8 cellular contexts compared by ENCODE assay signal in the genomic region with DNA sequence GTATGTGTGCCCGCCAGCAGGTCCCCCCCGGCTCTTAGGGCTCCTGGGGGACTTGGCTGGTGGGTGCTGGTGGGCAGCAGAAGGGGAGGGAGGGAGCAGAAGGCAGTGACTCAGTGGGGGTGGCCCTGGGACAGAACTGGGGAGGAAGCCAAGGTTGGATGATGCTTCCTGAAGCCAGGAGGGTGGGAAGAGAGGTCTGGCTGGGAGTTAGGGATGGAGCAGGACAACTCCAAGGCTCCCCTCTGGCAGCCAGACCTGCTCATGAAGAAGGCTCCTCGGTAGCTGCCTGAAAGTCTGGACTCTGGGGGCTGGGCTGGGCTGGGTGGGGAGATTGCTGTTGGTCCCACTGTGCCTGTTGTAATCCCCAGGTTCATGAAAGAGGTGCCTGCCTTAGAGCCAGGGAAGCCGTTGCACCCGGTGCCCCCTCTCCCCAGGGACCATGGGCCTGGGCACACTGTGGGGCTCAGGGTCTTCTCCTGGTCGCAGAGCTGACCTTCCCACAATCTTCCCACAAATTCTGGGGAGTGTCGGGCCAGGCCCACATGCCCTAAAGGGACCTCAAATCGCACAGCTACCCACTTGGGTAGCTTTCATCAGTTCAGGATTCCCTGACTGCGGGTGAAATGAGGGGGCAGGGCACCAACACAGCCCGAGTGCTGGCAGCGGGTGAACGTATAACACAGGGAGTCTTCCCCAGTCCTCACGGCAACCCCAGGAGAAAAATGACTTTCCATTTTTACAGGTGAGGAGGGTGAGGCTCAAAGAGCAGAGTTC. TPM values are rescaled to one million over a fixed set of nuclear protein-coding genes. Genes with fewer than 3 reads are reported as not detected.
DNase-seq lines count a peak whose midpoint lies in the region; ATAC-seq lines count a peak whose summit lies in the region.

No MANE protein-coding gene starts in this region.

- peak overlapping the region; percentile 86 for H3K27ac Mint-ChIP-seq in activated T-helper 1 cell treated with anti-CD3 and anti-CD28 coated beads, Interleukin-12 subunit alpha, Interleukin-12 subunit beta, Interleukin-2, Interleukin-4 antibody, amounts not matched to agents 30 ng/mL and 10 ng/mL and 1 ng/mL, durations not matched to agents 14 hours and 24 hours and 36 hours
- peak overlapping the region; percentile 91 to 93 for H3K27ac Mint-ChIP-seq in stimulated activated naive CD8-positive, alpha-beta T cell treated with anti-CD3 and anti-CD28 coated beads, Interleukin-15, amount 100 ng/mL, for 72 hours

- no peaks in the 10 kb centered on the region for H3K27me3 Mint-ChIP-seq in activated T-helper 1 cell treated with anti-CD3 and anti-CD28 coated beads, Interleukin-12 subunit alpha, Interleukin-12 subunit beta, Interleukin-2, Interleukin-4 antibody, amounts not matched to agents 30 ng/mL and 10 ng/mL and 1 ng/mL, durations not matched to agents 14 hours and 24 hours and 36 hours (ENCODE audit: insufficient read depth)
- H3K27me3 Mint-ChIP-seq in stimulated activated naive CD8-positive, alpha-beta T cell treated with anti-CD3 and anti-CD28 coated beads, Interleukin-15, amount 100 ng/mL, for 72 hours: no peaks in the 10 kb centered on the region

- no peak for ATAC-seq in stimulated activated naive CD8-positive, alpha-beta T cell treated with anti-CD3 and anti-CD28 coated beads, Interleukin-15, amount 100 ng/mL, for 72 hours

- peaks cover 16% of the 10 kb centered on the region for H3K36me3 Mint-ChIP-seq in activated T-helper 1 cell treated with anti-CD3 and anti-CD28 coated beads, Interleukin-12 subunit alpha, Interleukin-12 subunit beta, Interleukin-2, Interleukin-4 antibody, amounts not matched to agents 30 ng/mL and 10 ng/mL and 1 ng/mL, durations not matched to agents 14 hours and 24 hours and 36 hours (ENCODE audit: low read depth)

- intact Hi-C loops in activated T-helper 1 cell treated with anti-CD3 and anti-CD28 coated beads, Interleukin-12 subunit alpha, Interleukin-12 subunit beta, Interleukin-2, Interleukin-4 antibody, amounts not matched to agents 30 ng/mL and 10 ng/mL and 1 ng/mL, durations not matched to agents 14 hours and 24 hours and 36 hours (cut with micrococcal nuclease): loop anchor here (5.0 kb wide), 1 partner anchor 139 kb away; the partner anchor contains the start of gene ZDHHC1

- peak overlapping the region; percentile 88 for H3K4me3 Mint-ChIP-seq in activated T-helper 1 cell treated with anti-CD3 and anti-CD28 coated beads, Interleukin-12 subunit alpha, Interleukin-12 subunit beta, Interleukin-2, Interleukin-4 antibody, amounts not matched to agents 30 ng/mL and 10 ng/mL and 1 ng/mL, durations not matched to agents 14 hours and 24 hours and 36 hours
- peak overlapping the region; percentile 82 to 93 for H3K4me3 Mint-ChIP-seq in stimulated activated naive CD8-positive, alpha-beta T cell treated with anti-CD3 and anti-CD28 coated beads, Interleukin-15, amount 100 ng/mL, for 72 hours

- peaks cover 30% of the 10 kb centered on the region for H3K4me1 Mint-ChIP-seq in activated T-helper 1 cell treated with anti-CD3 and anti-CD28 coated beads, Interleukin-12 subunit alpha, Interleukin-12 subunit beta, Interleukin-2, Interleukin-4 antibody, amounts not matched to agents 30 ng/mL and 10 ng/mL and 1 ng/mL, durations not matched to agents 14 hours and 24 hours and 36 hours (ENCODE audit: low read depth)
- peaks cover 46% of the 10 kb centered on the region for H3K4me1 Mint-ChIP-seq in stimulated activated naive CD8-positive, alpha-beta T cell treated with anti-CD3 and anti-CD28 coated beads, Interleukin-15, amount 100 ng/mL, for 72 hours

- peak; percentile 33 for DNase-seq in stimulated activated naive CD4-positive, alpha-beta T cell treated with Interleukin-2 at 50 U/mL for 16 hours (lab: John Stamatoyannopoulos, UW)
- no peak for DNase-seq in stimulated activated naive CD4-positive, alpha-beta T cell (lab: John Stamatoyannopoulos, UW)
- DNase-seq in activated T-helper 1 cell treated with anti-CD3 and anti-CD28 coated beads, Interleukin-12 subunit alpha, Interleukin-12 subunit beta, Interleukin-2, Interleukin-4 antibody, amounts not matched to agents 30 ng/mL and 10 ng/mL and 1 ng/mL, durations not matched to agents 14 hours and 24 hours and 36 hours (ENCODE audit: low spot score): no peak
- no peak for DNase-seq in stimulated activated naive CD8-positive, alpha-beta T cell treated with anti-CD3 and anti-CD28 coated beads, Interleukin-15, amount 100 ng/mL, for 72 hours
- DNase-seq in DMS79 treated with DMSO at 0.1 percent for 48 hours (lab: John Stamatoyannopoulos, UW) (no peak), NCI-H2196 (lab: John Stamatoyannopoulos, UW; ENCODE audit: unreplicated experiment) (no peak), NCI-H187 (lab: John Stamatoyannopoulos, UW) (no peak)

- H3K9me3 Mint-ChIP-seq in activated T-helper 1 cell treated with anti-CD3 and anti-CD28 coated beads, Interleukin-12 subunit alpha, Interleukin-12 subunit beta, Interleukin-2, Interleukin-4 antibody, amounts not matched to agents 30 ng/mL and 10 ng/mL and 1 ng/mL, durations not matched to agents 14 hours and 24 hours and 36 hours: no peaks in the 10 kb centered on the region
- no peaks in the 10 kb centered on the region for H3K9me3 Mint-ChIP-seq in stimulated activated naive CD8-positive, alpha-beta T cell treated with anti-CD3 and anti-CD28 coated beads, Interleukin-15, amount 100 ng/mL, for 72 hours

- peak overlapping the region; percentile 30 for H3K4me3 ChIP-seq in iPS-11a (ENCODE audit: low read depth, low read length)

RNA-seq across cellular contexts. Expression of gene PLEKHG4, which starts 1.1 kb away (rescaled TPM):
- total RNA-seq in activated T-helper 1 cell treated with anti-CD3 and anti-CD28 coated beads, Interleukin-12 subunit alpha, Interleukin-12 subunit beta, Interleukin-2, Interleukin-4 antibody, amounts not matched to agents 30 ng/mL and 10 ng/mL and 1 ng/mL, durations not matched to agents 14 hours and 24 hours and 36 hours: 39.6 and 42.3 TPM in 2 replicates

RNA-seq across cellular contexts. Expression of gene SLC9A5, which starts 29.4 kb away (rescaled TPM):
- total RNA-seq in activated T-helper 1 cell treated with anti-CD3 and anti-CD28 coated beads, Interleukin-12 subunit alpha, Interleukin-12 subunit beta, Interleukin-2, Interleukin-4 antibody, amounts not matched to agents 30 ng/mL and 10 ng/mL and 1 ng/mL, durations not matched to agents 14 hours and 24 hours and 36 hours: 5.1 TPM in 2 replicates

RNA-seq across cellular contexts. Expression of gene FHOD1, which starts 30.9 kb away (rescaled TPM):
- 116 and 119 TPM in 2 replicates for total RNA-seq in activated T-helper 1 cell treated with anti-CD3 and anti-CD28 coated beads, Interleukin-12 subunit alpha, Interleukin-12 subunit beta, Interleukin-2, Interleukin-4 antibody, amounts not matched to agents 30 ng/mL and 10 ng/mL and 1 ng/mL, durations not matched to agents 14 hours and 24 hours and 36 hours

RNA-seq across cellular contexts. Expression of gene KCTD19, which starts 48.4 kb away (rescaled TPM):
- 0.22 and 0.62 TPM in 2 replicates for total RNA-seq in activated T-helper 1 cell treated with anti-CD3 and anti-CD28 coated beads, Interleukin-12 subunit alpha, Interleukin-12 subunit beta, Interleukin-2, Interleukin-4 antibody, amounts not matched to agents 30 ng/mL and 10 ng/mL and 1 ng/mL, durations not matched to agents 14 hours and 24 hours and 36 hours

RNA-seq across cellular contexts. Expression of gene LRRC36, which starts 48.4 kb away (rescaled TPM):
- 0.22 and 0.23 TPM in 2 replicates for total RNA-seq in activated T-helper 1 cell treated with anti-CD3 and anti-CD28 coated beads, Interleukin-12 subunit alpha, Interleukin-12 subunit beta, Interleukin-2, Interleukin-4 antibody, amounts not matched to agents 30 ng/mL and 10 ng/mL and 1 ng/mL, durations not matched to agents 14 hours and 24 hours and 36 hours
